Comparison of ENCODE assay signal across 11 cellular contexts in genomic region chr20:35285806-35286076, GRCh38. TPM values are rescaled to one million over a fixed set of nuclear protein-coding genes. Genes with fewer than 3 reads are reported as not detected.
A peak's percentile ranks its signal among the peaks of the same experiment; 100 is the strongest.
DNase-seq lines count a peak whose midpoint lies in the region; ATAC-seq, FAIRE-seq and TF ChIP-seq lines count a peak whose summit lies in the region.
"Had no signal": no experiment of that assay in that cellular context is flagged by ENCODE, and none has a peak within 500 bp of the region (broad histone marks: within the 10 kb centered on the region; RNA-seq: fewer than 3 reads in every experiment).

No MANE protein-coding gene starts in this region.

- H4K91ac ChIP-seq in H1 (replicated peaks; ENCODE audit: insufficient read length, low read length), result peak overlapping the region; percentile 29

- H3K9me2 ChIP-seq in PC-9 (ENCODE audit: insufficient read depth), result no peaks in the 10 kb centered on the region

- no peak overlapping the region for H4K8ac ChIP-seq in H1 (ENCODE audit: extremely low read depth, insufficient read depth, low read length)

- intact Hi-C loops in PC-9 (cut with micrococcal nuclease; ENCODE audit: unreplicated experiment), result no loop called here

- no peak overlapping the region for H3K9ac ChIP-seq in H1 (replicated peaks in 1 of 4; ENCODE audit: extremely low read depth in 1 of 4, low read depth in 3 of 4, low read length in 3 of 4)

- peaks cover 8% of the 10 kb centered on the region for H3K23me2 ChIP-seq in H1 (ENCODE audit: low read depth, low read length)

- TF ChIP-seq POLR2A in H1 (IDR thresholded peaks at IDR 0.05; ENCODE audit: control extremely low read depth in 1 of 2, low read depth in 2 of 2, low read length in 2 of 2), result no peak

- H3K27ac Mint-ChIP-seq in neural crest cell (ENCODE audit: unreplicated experiment), result no peak overlapping the region

- CTCF ChIA-PET in PC-9 (lab: Charles Lee) (no interaction called here), H1 (lab: Charles Lee; ENCODE audit: partially characterized antibody) (no interaction called here)

- H4K20me1 ChIP-seq in PC-9 (ENCODE audit: insufficient read depth) (peaks cover 23% of the 10 kb centered on the region), H1 (replicated peaks in 1 of 2; ENCODE audit: control insufficient read depth in 1 of 2, insufficient read depth in 2 of 2, low read length in 2 of 2) (peaks cover 1 to 2% of the 10 kb centered on the region in 2 experiments)

- H3K9me3 ChIP-seq in PC-9 (ENCODE audit: insufficient read depth, low read depth), result no peaks in the 10 kb centered on the region
- no peaks in the 10 kb centered on the region for H3K9me3 ChIP-seq in H1 (ENCODE audit: insufficient read depth in 2 of 2, low read depth in 1 of 2, low read length in 1 of 2)
- H3K9me3 ChIP-seq: right atrium auricular region had no signal

- no peaks in the 10 kb centered on the region for H3K9me3 Mint-ChIP-seq in neural crest cell

- TF ChIP-seq CTCF in PC-9 (conservative IDR thresholded peaks at IDR 0.05), result no peak
- no peak for TF ChIP-seq CTCF in H1 (IDR thresholded peaks at IDR 0.05; ENCODE audit: control extremely low read depth in 1 of 3, insufficient read depth in 1 of 3, low read depth in 1 of 3, low read length in 3 of 3)
- no peak for TF ChIP-seq CTCF in neural crest cell (conservative IDR thresholded peaks at IDR 0.05)

- peaks cover 35% of the 10 kb centered on the region for H3K79me2 ChIP-seq in PC-9 (ENCODE audit: low read depth)
- H3K79me2 ChIP-seq in H1 (ENCODE audit: control insufficient read depth in 1 of 2, insufficient read depth in 2 of 2, low read length in 2 of 2), result peaks cover 9 to 29% of the 10 kb centered on the region in 2 experiments

- no peak overlapping the region for H3K56ac ChIP-seq in H1 (replicated peaks; ENCODE audit: insufficient read length, low read depth, low read length)

- no peak overlapping the region for H2BK12ac ChIP-seq in H1 (ENCODE audit: low read depth, low read length)

- H2BK120ac ChIP-seq in H1 (replicated peaks; ENCODE audit: low read depth, low read length), result no peak overlapping the region

- H2AFZ ChIP-seq in PC-9 (no peak overlapping the region), H1 (ENCODE audit: low read length) (no peak overlapping the region)

- H4K5ac ChIP-seq in H1 (ENCODE audit: insufficient read length, low read depth, low read length), result no peak overlapping the region

- peaks cover 15% of the 10 kb centered on the region for H3K4me1 ChIP-seq in PC-9 (replicated peaks; ENCODE audit: insufficient read depth)
- H3K4me1 ChIP-seq in H1 (replicated peaks in 1 of 4; ENCODE audit: control insufficient read depth in 3 of 4, insufficient read depth in 4 of 4, low read length in 3 of 4), result peaks cover 3 to 8% (median 5%) of the 10 kb centered on the region in 4 experiments; a peak in 6 of 7 replicates

- H3K36me3 ChIP-seq in PC-9 (ENCODE audit: low read depth) (peaks cover 15% of the 10 kb centered on the region), H1 (ENCODE audit: control insufficient read depth in 2 of 4, insufficient read depth in 4 of 4, low read length in 3 of 4) (peaks cover 5 to 10% (median 6%) of the 10 kb centered on the region in 4 experiments; a peak in 6 of 8 replicates)

- H3K14ac ChIP-seq in H1 (ENCODE audit: insufficient read length), result no peak overlapping the region

- H2BK5ac ChIP-seq in H1 (ENCODE audit: low read depth, low read length), result no peak overlapping the region

- H3K27me3 ChIP-seq in PC-9 (ENCODE audit: insufficient read depth, low read depth) (no peaks in the 10 kb centered on the region), H1 (replicated peaks in 1 of 4; ENCODE audit: control insufficient read depth in 3 of 4, extremely low read depth in 1 of 4, insufficient read depth in 3 of 4, low read length in 3 of 4) (no peaks in the 10 kb centered on the region)
- H3K27me3 ChIP-seq: right atrium auricular region had no signal

- H3K4ac ChIP-seq in H1 (replicated peaks; ENCODE audit: insufficient read length, low read depth, low read length), result no peak overlapping the region

- 0 out of 2 replicates have a peak overlapping the region, but pooled peaks have one; percentile 99 for H3K4me2 ChIP-seq in PC-9
- H3K4me2 ChIP-seq in H1 (ENCODE audit: insufficient read depth in 1 of 2, low read depth in 2 of 2, low read length in 2 of 2), result peak overlapping the region; percentile 92 to 94; a peak in 3 of 4 replicates

- DNase-seq in GM19239 (ENCODE audit: insufficient read length, low spot score) (no peak), PC-9 (no peak), H1 (ENCODE audit: low read depth in 1 of 2, low spot score in 2 of 2) (no peak), neural crest cell (ENCODE audit: low read depth, low spot score) (no peak)
- DNase-seq: activated effector memory CD4-positive, alpha-beta T cell treated with anti-CD3 and anti-CD28 coated beads, Interleukin-2, amount 50 U/mL, for 16 hours had no signal

- POLR2A ChIA-PET in PC-9 (lab: Charles Lee; ENCODE audit: unreplicated experiment), result no interaction called here
- POLR2A ChIA-PET in H1 (lab: Charles Lee; ENCODE audit: partially characterized antibody), result interaction anchor here (1.6 kb wide), 1 partner anchor 13 kb away, joined by 3 read pairs; no protein-coding TSS in a partner anchor

- peaks cover 12% of the 10 kb centered on the region; the same call in 1 of the 2 replicates for H3K79me1 ChIP-seq in H1 (ENCODE audit: low read depth, low read length)

- peaks cover 3% of the 10 kb centered on the region for H3K36me3 Mint-ChIP-seq in neural crest cell (ENCODE audit: low read depth)

- peak; percentile 23 for FAIRE-seq in GM19239 (lab: Jason Lieb, UNC)
- FAIRE-seq in H1 (lab: Jason Lieb, UNC), result no peak

- TF ChIP-seq RAD21 in H1 (IDR thresholded peaks at IDR 0.05 in 1 of 2, conservative IDR thresholded peaks at IDR 0.05 in 1 of 2; ENCODE audit: low read depth in 2 of 2, low read length in 2 of 2), result no peak

- no peak overlapping the region for H3K23ac ChIP-seq in H1 (ENCODE audit: insufficient read length)

- H2BK20ac ChIP-seq in H1 (ENCODE audit: low read length), result no peak overlapping the region

- no peaks in the 10 kb centered on the region for H3K27me3 Mint-ChIP-seq in neural crest cell (ENCODE audit: low read depth)

- ATAC-seq in HG02870 (IDR thresholded peaks at IDR 0.05; ENCODE audit: unreplicated experiment) (no peak), GM19324 (IDR thresholded peaks at IDR 0.05; ENCODE audit: low FRiP score, unreplicated experiment) (no peak), GM18520 (IDR thresholded peaks at IDR 0.05; ENCODE audit: unreplicated experiment) (no peak)

- no peak overlapping the region for H3K18ac ChIP-seq in H1 (ENCODE audit: extremely low read depth, low read length)

- no peak for TF ChIP-seq EP300 in H1 (IDR thresholded peaks at IDR 0.05; ENCODE audit: borderline replicate concordance in 1 of 2, low read depth in 2 of 2, low read length in 2 of 2)

- peak overlapping the region; percentile 98 for H3K4me3 Mint-ChIP-seq in neural crest cell

- H3K4me3 ChIP-seq in PC-9, result no peak overlapping the region
- no peak overlapping the region for H3K4me3 ChIP-seq in H1 (ENCODE audit: extremely low read depth in 1 of 4, insufficient read depth in 2 of 4, low read depth in 3 of 4, low read length in 4 of 4)

- no TSS peak for BruUV-seq in PC-9 (replicated peaks; lab: Mats Ljungman, UMichigan)

- H3K27ac ChIP-seq in PC-9 (no peak overlapping the region), H1 (ENCODE audit: low read depth, low read length) (no peak overlapping the region)

- peaks cover 33% of the 10 kb centered on the region for H3F3A ChIP-seq in PC-9 (ENCODE audit: insufficient read depth, low read depth)

- H2BK15ac ChIP-seq in H1 (ENCODE audit: low read length), result no peak overlapping the region

- peaks cover 28% of the 10 kb centered on the region for H3K4me1 Mint-ChIP-seq in neural crest cell

- 87% methylated on average over 5 of the region's 5 CpGs; no CpG with 5 or more reads in 1 of the 2 experiments for WGBS in H1 (ENCODE audit: extremely low coverage in 1 of 2, insufficient coverage in 1 of 2, insufficient read length in 1 of 2, insufficient replicate concordance in 2 of 2, low coverage in 1 of 2, low lambda C conversion rate in 2 of 2, missing lambda C conversion rate in 1 of 2), 2 experiments

- H2AK5ac ChIP-seq in H1 (ENCODE audit: low read depth, low read length), result peak overlapping the region; percentile 5; the same call in 1 of the 2 replicates

RNA-seq across cellular contexts. Expression of gene EIF6, which starts 1.2 kb away (rescaled TPM):
- 255 and 270 TPM in 2 replicates for total RNA-seq in PC-9 (2021)
- 183 and 184 TPM in 2 replicates for total RNA-seq in H1 (2021; fragmentation: NEBNext Ultra II Directional; extraction: Animal tissue kit (Norgen Biotek cat#: 25700))
- 319 and 374 TPM in 2 replicates for polyA plus RNA-seq in H1 (2011; rRNA removed)
- 267 TPM for polyA plus RNA-seq in H1 (2011; cell fraction: cytosol; rRNA removed)
- 359 TPM for polyA plus RNA-seq in H1 (2011; cell fraction: nucleus; rRNA removed)
- 166 to 215 TPM (median 195 TPM) in 4 replicates for polyA plus RNA-seq in H1 (2012, experiment 1 of 2)
- 307 TPM for polyA plus RNA-seq in H1 (2012, experiment 2 of 2)
- polyA plus RNA-seq in H1 (2013, experiment 1 of 2), result 104 TPM
- polyA plus RNA-seq in H1 (2013, experiment 2 of 2), result 109 TPM
- 168 and 184 TPM in 2 replicates for polyA minus RNA-seq in H1 (2011; rRNA and poly(A)+ RNA removed)
- 74.5 TPM for polyA minus RNA-seq in H1 (2011; cell fraction: cytosol; rRNA and poly(A)+ RNA removed)
- polyA minus RNA-seq in H1 (2011; cell fraction: nucleus; rRNA and poly(A)+ RNA removed), result 56.0 TPM
- 112 and 116 TPM in 2 replicates for total RNA-seq in neural crest cell

RNA-seq across cellular contexts. Expression of gene FAM83C, which starts 6.5 kb away (rescaled TPM):
- total RNA-seq in PC-9 (2021) (not detected in 2 replicates), neural crest cell (not detected in 2 replicates)
- not detected in 2 replicates for total RNA-seq in H1 (2021; fragmentation: NEBNext Ultra II Directional; extraction: Animal tissue kit (Norgen Biotek cat#: 25700))
- polyA plus RNA-seq in H1 (2011; rRNA removed), result not detected in 2 replicates
- polyA plus RNA-seq in H1 (2011; cell fraction: cytosol; rRNA removed), result 0.03 TPM
- polyA plus RNA-seq in H1 (2011; cell fraction: nucleus; rRNA removed), result not detected
- polyA plus RNA-seq in H1 (2012, experiment 1 of 2), result 0.05 TPM in 2 of 4 replicates, not detected in the others
- polyA plus RNA-seq in H1 (2012, experiment 2 of 2), result not detected
- polyA plus RNA-seq in H1 (2013, experiment 1 of 2), result 0.02 TPM
- 0.02 TPM for polyA plus RNA-seq in H1 (2013, experiment 2 of 2)
- polyA minus RNA-seq in H1 (2011; rRNA and poly(A)+ RNA removed), result not detected in 2 replicates
- polyA minus RNA-seq in H1 (2011; cell fraction: cytosol; rRNA and poly(A)+ RNA removed), result not detected
- not detected for polyA minus RNA-seq in H1 (2011; cell fraction: nucleus; rRNA and poly(A)+ RNA removed)
- total RNA-seq: G401, H7, right atrium auricular region had no signal

RNA-seq across cellular contexts. Expression of gene MMP24OS, which starts 7.8 kb away (rescaled TPM):
- 59.3 and 79.0 TPM in 2 replicates for total RNA-seq in PC-9 (2021)
- total RNA-seq in H1 (2021; fragmentation: NEBNext Ultra II Directional; extraction: Animal tissue kit (Norgen Biotek cat#: 25700)), result 19.0 and 22.2 TPM in 2 replicates
- polyA plus RNA-seq in H1 (2011; rRNA removed), result 21.3 and 44.4 TPM in 2 replicates
- 20.6 TPM for polyA plus RNA-seq in H1 (2011; cell fraction: cytosol; rRNA removed)
- polyA plus RNA-seq in H1 (2011; cell fraction: nucleus; rRNA removed), result 45.3 TPM
- 21.1 to 31.1 TPM (median 25.0 TPM) in 4 replicates for polyA plus RNA-seq in H1 (2012, experiment 1 of 2)
- polyA plus RNA-seq in H1 (2012, experiment 2 of 2), result 23.1 TPM
- 19.5 TPM for polyA plus RNA-seq in H1 (2013, experiment 1 of 2)
- polyA plus RNA-seq in H1 (2013, experiment 2 of 2), result 17.8 TPM
- 5.5 and 9.3 TPM in 2 replicates for polyA minus RNA-seq in H1 (2011; rRNA and poly(A)+ RNA removed)
- polyA minus RNA-seq in H1 (2011; cell fraction: cytosol; rRNA and poly(A)+ RNA removed), result 18.9 TPM
- 27.2 TPM for polyA minus RNA-seq in H1 (2011; cell fraction: nucleus; rRNA and poly(A)+ RNA removed)
- 34.0 and 37.8 TPM in 2 replicates for total RNA-seq in neural crest cell

RNA-seq across cellular contexts. Expression of gene MMP24, which starts 59.3 kb away (rescaled TPM):
- total RNA-seq in PC-9 (2021), result 0.45 and 0.48 TPM in 2 replicates
- 18.8 and 20.0 TPM in 2 replicates for total RNA-seq in H1 (2021; fragmentation: NEBNext Ultra II Directional; extraction: Animal tissue kit (Norgen Biotek cat#: 25700))
- polyA plus RNA-seq in H1 (2011; rRNA removed), result 21.4 and 27.2 TPM in 2 replicates
- 18.8 TPM for polyA plus RNA-seq in H1 (2011; cell fraction: cytosol; rRNA removed)
- polyA plus RNA-seq in H1 (2011; cell fraction: nucleus; rRNA removed), result 25.4 TPM
- 14.2 to 22.0 TPM (median 19.1 TPM) in 4 replicates for polyA plus RNA-seq in H1 (2012, experiment 1 of 2)
- polyA plus RNA-seq in H1 (2012, experiment 2 of 2), result 22.2 TPM
- 5.8 TPM for polyA plus RNA-seq in H1 (2013, experiment 1 of 2)
- polyA plus RNA-seq in H1 (2013, experiment 2 of 2), result 6.3 TPM
- polyA minus RNA-seq in H1 (2011; rRNA and poly(A)+ RNA removed), result 21.1 and 25.6 TPM in 2 replicates
- polyA minus RNA-seq in H1 (2011; cell fraction: cytosol; rRNA and poly(A)+ RNA removed), result 14.8 TPM
- 12.5 TPM for polyA minus RNA-seq in H1 (2011; cell fraction: nucleus; rRNA and poly(A)+ RNA removed)
- total RNA-seq in neural crest cell, result 2.8 and 2.9 TPM in 2 replicates
